ENCODE assay signal across 9 cellular contexts in the genomic region with DNA sequence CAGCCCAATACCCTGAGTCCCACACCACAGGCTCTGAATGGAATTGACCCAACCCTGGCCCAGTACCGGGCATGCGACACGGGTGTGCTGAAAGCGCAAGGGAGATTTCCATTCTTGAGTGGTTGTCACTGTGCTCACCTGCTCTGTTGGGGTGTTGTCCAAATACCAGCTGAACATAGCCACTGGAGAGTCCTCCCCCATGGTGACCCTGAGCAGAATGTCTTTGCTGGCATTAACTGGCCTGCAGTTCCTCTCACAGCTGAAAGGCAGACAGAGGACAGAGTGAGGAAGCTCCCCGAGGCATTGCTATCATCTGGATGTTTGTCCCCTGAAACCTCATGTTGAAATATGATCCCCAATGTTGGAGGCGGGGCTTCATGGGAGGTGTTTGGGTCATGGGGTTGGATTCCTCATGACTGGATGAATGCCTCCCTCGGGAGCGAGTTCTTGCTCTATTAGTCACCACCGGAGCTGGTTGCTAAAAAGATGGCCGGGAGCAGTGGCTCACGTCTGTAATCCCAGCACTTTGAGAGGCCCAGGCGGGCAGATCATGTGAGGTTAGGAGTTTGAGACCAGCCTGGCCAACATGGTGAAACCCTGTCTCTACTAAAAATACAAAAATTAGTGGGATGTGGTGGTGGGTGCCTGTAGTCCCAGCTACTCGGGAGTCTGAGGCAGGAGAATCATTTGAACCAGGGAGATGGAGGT. TPM values are rescaled to one million over a fixed set of nuclear protein-coding genes. Genes with fewer than 3 reads are reported as not detected.
DNase-seq lines count a peak whose midpoint lies in the region; TF ChIP-seq lines count a peak whose summit lies in the region.
"Had no signal": no experiment of that assay in that cellular context is flagged by ENCODE, and none has a peak within 500 bp of the region (broad histone marks: within the 10 kb centered on the region; RNA-seq: fewer than 3 reads in every experiment).

No MANE protein-coding gene starts in this region.

- H3K4me3 ChIP-seq in AG04450 (ENCODE audit: low read depth, low read length) (peak overlapping the region; percentile 11), subcutaneous abdominal adipose tissue (ENCODE audit: low read depth in 1 of 5, low read length in 5 of 5) (peak overlapping the region; percentile 51 to 83 (median 67))

- no peaks in the 10 kb centered on the region for H3K36me3 Mint-ChIP-seq in brain
- H3K36me3 Mint-ChIP-seq: activated naive CD4-positive, alpha-beta T cell treated with anti-CD3 and anti-CD28 coated beads, Interleukin-2, amount 50 U/mL, for 24 hours had no signal

- CTCF ChIA-PET in AG04450 (lab: Charles Lee) = interaction anchor here (0.7 to 5.6 kb wide), 2 partner anchors 24 to 174 kb away, joined by 3 to 34 read pairs; no protein-coding TSS in a partner anchor

- H3K27me3 Mint-ChIP-seq in brain = peaks cover 3% of the 10 kb centered on the region
- H3K27me3 Mint-ChIP-seq: activated naive CD4-positive, alpha-beta T cell treated with anti-CD3 and anti-CD28 coated beads, Interleukin-2, amount 50 U/mL, for 24 hours had no signal

- DNase-seq in AG04450 (ENCODE audit: low read depth, low spot score) = peak; percentile 89
- DNase-seq in iPS-NIHi11 (ENCODE audit: low spot score) = peak; percentile 91
- DNase-seq in NCI-H2227 treated with DMSO at 0.1 percent for 48 hours (lab: John Stamatoyannopoulos, UW) = no peak
- no peak for DNase-seq in C1 segment of cervical spinal cord (lab: John Stamatoyannopoulos, UW)
- DNase-seq in SHP77 treated with DMSO at 0.1 percent for 48 hours (lab: John Stamatoyannopoulos, UW) = no peak

- peaks cover 0 to 10% (median 7%) of the 10 kb centered on the region in 5 donors for H3K36me3 ChIP-seq in subcutaneous abdominal adipose tissue (ENCODE audit: control insufficient read depth in 5 of 5, insufficient read depth in 5 of 5, low read length in 5 of 5)

- H3K4me1 ChIP-seq in subcutaneous abdominal adipose tissue (ENCODE audit: control insufficient read depth in 5 of 5, insufficient read depth in 5 of 5, low read length in 5 of 5) = peaks cover 2 to 29% (median 10%) of the 10 kb centered on the region in 5 donors

- H3K27me3 ChIP-seq in AG04450 (ENCODE audit: control insufficient read depth, insufficient read depth, low read length) (no peaks in the 10 kb centered on the region), subcutaneous abdominal adipose tissue (ENCODE audit: control insufficient read depth in 5 of 5, insufficient read depth in 4 of 5, low read length in 5 of 5) (no peaks in the 10 kb centered on the region)

- peaks cover 16% of the 10 kb centered on the region for H3K4me1 Mint-ChIP-seq in brain
- H3K4me1 Mint-ChIP-seq: activated naive CD4-positive, alpha-beta T cell treated with anti-CD3 and anti-CD28 coated beads, Interleukin-2, amount 50 U/mL, for 24 hours had no signal

- H3K9me3 Mint-ChIP-seq in brain = no peaks in the 10 kb centered on the region
- H3K9me3 Mint-ChIP-seq: activated naive CD4-positive, alpha-beta T cell treated with anti-CD3 and anti-CD28 coated beads, Interleukin-2, amount 50 U/mL, for 24 hours had no signal

- peak overlapping the region in 3 of 5 experiments; percentile 54 to 92 (median 90) for H3K27ac Mint-ChIP-seq in brain
- H3K27ac Mint-ChIP-seq: activated naive CD4-positive, alpha-beta T cell treated with anti-CD3 and anti-CD28 coated beads, Interleukin-2, amount 50 U/mL, for 24 hours had no signal

- H3K4me3 Mint-ChIP-seq in brain = peak overlapping the region in 3 of 5 experiments; percentile 33 to 54 (median 53)
- H3K4me3 Mint-ChIP-seq: activated naive CD4-positive, alpha-beta T cell treated with anti-CD3 and anti-CD28 coated beads, Interleukin-2, amount 50 U/mL, for 24 hours had no signal

- no peaks in the 10 kb centered on the region for H3K9me3 ChIP-seq in AG04450 (ENCODE audit: control insufficient read depth, insufficient read depth, low read length)
- no peaks in the 10 kb centered on the region for H3K9me3 ChIP-seq in subcutaneous abdominal adipose tissue (ENCODE audit: control insufficient read depth in 5 of 5, low read length in 5 of 5)

- no peak for TF ChIP-seq RAD21 in Ishikawa (IDR thresholded peaks at IDR 0.05; ENCODE audit: low read depth)

- peak overlapping the region; percentile 21 to 77 (median 45) for H3K9ac ChIP-seq in subcutaneous abdominal adipose tissue (ENCODE audit: low read length in 5 of 5)

- TF ChIP-seq EP300 in Ishikawa (IDR thresholded peaks at IDR 0.05; ENCODE audit: borderline replicate concordance) = no peak

- TF ChIP-seq CTCF in AG04450 (IDR thresholded peaks at IDR 0.05; ENCODE audit: low read depth, low read length) (no peak), brain (conservative IDR thresholded peaks at IDR 0.05) (no peak)

- POLR2A ChIA-PET in AG04450 (lab: Yijun Ruan, JAX) = interaction anchor here (0.6 to 1.2 kb wide), 5 partner anchors 19 to 984 kb away, joined by 3 to 13 read pairs (median 4); a partner anchor contains a TSS

- H3K27ac ChIP-seq in AG04450 (ENCODE audit: low read depth, low read length) = peak overlapping the region; percentile 78
- peak overlapping the region; percentile 89 for H3K27ac ChIP-seq in subcutaneous abdominal adipose tissue (ENCODE audit: low read depth, low read length)

TF ChIP-seq in Ishikawa, 13 proteins besides CTCF, POLR2A, EP300 and RAD21:
- TF ChIP-seq, protein P1, sequence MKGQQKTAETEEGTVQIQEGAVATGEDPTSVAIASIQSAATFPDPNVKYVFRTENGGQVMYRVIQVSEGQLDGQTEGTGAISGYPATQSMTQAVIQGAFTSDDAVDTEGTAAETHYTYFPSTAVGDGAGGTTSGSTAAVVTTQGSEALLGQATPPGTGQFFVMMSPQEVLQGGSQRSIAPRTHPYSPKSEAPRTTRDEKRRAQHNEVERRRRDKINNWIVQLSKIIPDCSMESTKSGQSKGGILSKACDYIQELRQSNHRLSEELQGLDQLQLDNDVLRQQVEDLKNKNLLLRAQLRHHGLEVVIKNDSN (IDR thresholded peaks at IDR 0.05) = peak; percentile 50; the same call in 1 of the 2 replicates
- TF ChIP-seq ZBTB7A (IDR thresholded peaks at IDR 0.05; ENCODE audit: low read depth) = no peak
- TF ChIP-seq CREB1 (IDR thresholded peaks at IDR 0.05; ENCODE audit: low read depth) = no peak
- TF ChIP-seq, protein P2, sequence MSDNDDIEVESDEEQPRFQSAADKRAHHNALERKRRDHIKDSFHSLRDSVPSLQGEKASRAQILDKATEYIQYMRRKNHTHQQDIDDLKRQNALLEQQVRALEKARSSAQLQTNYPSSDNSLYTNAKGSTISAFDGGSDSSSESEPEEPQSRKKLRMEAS (IDR thresholded peaks at IDR 0.05) = peak; percentile 30; the same call in 1 of the 2 replicates
- TF ChIP-seq TEAD4 (IDR thresholded peaks at IDR 0.05) = peak; percentile 63
- TF ChIP-seq YY1 (IDR thresholded peaks at IDR 0.05; ENCODE audit: low read depth) = peak; percentile 75

RNA-seq across cellular contexts. Expression of a gene that starts 57.3 kb away (rescaled TPM):
- polyA plus RNA-seq in AG04450 (2011; rRNA removed) = not detected in 2 replicates
- polyA minus RNA-seq in AG04450 (2011; rRNA and poly(A)+ RNA removed) = 0.17 TPM in 1 of 2 replicates, not detected in the other
- 0.39 TPM for polyA plus RNA-seq in brain (ENCODE audit: insufficient read depth, low read depth, low replicate concordance)

Comparison
In these comparisons a context has a peak if more than half of its experiments do, and no peak if none do; other contexts are left out.
1. DNase-seq: peak in AG04450 (single experiment) and iPS-NIHi11 (single experiment); none in NCI-H2227 treated with DMSO at 0.1 percent for 48 hours (single experiment), C1 segment of cervical spinal cord (0 of 14) and SHP77 treated with DMSO at 0.1 percent for 48 hours (single experiment).